In the genomic region with DNA sequence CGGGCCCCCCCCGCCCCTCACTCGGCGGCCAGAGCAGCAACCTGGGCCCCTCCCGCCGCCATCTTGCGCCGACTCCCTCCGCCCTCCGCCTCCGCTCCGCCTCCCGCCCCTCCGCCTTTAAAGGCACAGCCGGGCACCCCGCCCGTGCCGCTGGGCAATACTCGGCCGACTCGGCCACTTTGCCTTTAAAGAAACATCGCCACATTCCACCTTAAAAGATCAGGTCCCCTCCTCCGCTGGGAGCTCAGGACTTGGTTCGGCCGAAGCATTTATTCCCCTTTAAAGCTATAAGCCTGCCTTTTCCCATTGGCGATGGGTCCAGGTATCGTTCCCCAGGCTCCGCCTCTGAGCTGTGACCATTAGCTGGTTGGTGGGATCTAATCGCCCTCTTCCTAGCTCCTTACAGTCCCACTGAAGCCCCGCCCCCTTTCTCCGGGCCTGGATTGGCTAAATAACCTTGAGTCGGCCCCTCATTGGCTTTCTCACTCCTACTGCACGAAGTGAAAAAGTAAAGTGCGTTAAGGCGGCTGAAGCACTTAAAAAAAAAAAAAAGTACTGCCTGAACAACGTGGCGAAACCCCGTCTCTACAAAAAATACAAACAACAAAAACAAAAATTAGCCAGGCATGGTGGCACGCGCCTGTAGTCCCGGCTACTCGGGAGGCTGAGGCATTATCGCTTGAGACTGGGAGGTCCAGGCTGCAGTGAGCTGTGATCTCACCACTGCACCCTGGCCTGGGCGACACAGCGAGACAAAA, we compare ENCODE assay signal across 8 cellular contexts. TPM values are rescaled to one million over a fixed set of nuclear protein-coding genes. Genes with fewer than 3 reads are reported as not detected.
A peak's percentile ranks its signal among the peaks of the same experiment; 100 is the strongest.
DNase-seq lines count a peak whose midpoint lies in the region; ATAC-seq and TF ChIP-seq lines count a peak whose summit lies in the region.

A gene with protein sequence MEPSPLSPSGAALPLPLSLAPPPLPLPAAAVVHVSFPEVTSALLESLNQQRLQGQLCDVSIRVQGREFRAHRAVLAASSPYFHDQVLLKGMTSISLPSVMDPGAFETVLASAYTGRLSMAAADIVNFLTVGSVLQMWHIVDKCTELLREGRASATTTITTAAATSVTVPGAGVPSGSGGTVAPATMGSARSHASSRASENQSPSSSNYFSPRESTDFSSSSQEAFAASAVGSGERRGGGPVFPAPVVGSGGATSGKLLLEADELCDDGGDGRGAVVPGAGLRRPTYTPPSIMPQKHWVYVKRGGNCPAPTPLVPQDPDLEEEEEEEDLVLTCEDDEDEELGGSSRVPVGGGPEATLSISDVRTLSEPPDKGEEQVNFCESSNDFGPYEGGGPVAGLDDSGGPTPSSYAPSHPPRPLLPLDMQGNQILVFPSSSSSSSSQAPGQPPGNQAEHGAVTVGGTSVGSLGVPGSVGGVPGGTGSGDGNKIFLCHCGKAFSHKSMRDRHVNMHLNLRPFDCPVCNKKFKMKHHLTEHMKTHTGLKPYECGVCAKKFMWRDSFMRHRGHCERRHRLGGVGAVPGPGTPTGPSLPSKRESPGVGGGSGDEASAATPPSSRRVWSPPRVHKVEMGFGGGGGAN (minus strand): TSS at position 77 of the 758 bp plus-strand sequence. CDS start 828 bp downstream, outside the sequence.

- peaks cover 19% of the 10 kb centered on the region for H3K36me3 Mint-ChIP-seq in chondrocyte (ENCODE audit: low read depth)

- H3K36me3 ChIP-seq in kidney epithelial cell (ENCODE audit: control insufficient read depth, insufficient read depth, low read length), result peaks cover 8% of the 10 kb centered on the region

- peak within 1 kb of the TSS; percentile 92 for H3K4me3 Mint-ChIP-seq in chondrocyte (ENCODE audit: unreplicated experiment)

- TF ChIP-seq CTCF in chondrocyte (IDR thresholded peaks at IDR 0.05) (no peak), kidney epithelial cell (IDR thresholded peaks at IDR 0.05; ENCODE audit: insufficient read depth, low read length, poor library complexity, severe bottlenecking) (no peak)

- DNase-seq in AG08396 (ENCODE audit: low spot score), result peak; percentile 92
- DNase-seq in NCI-H510A (lab: John Stamatoyannopoulos, UW), result peak; percentile 99
- peak; percentile 91 for DNase-seq in activated CD4-positive, alpha-beta T cell treated with anti-CD3 and anti-CD28 coated beads for 1 hour
- peak; percentile 99 for DNase-seq in chondrocyte (ENCODE audit: low spot score)
- DNase-seq in kidney epithelial cell (ENCODE audit: low read depth), result peak; percentile 96
- DNase-seq in stimulated activated CD4-positive, alpha-beta T cell treated with anti-CD3 and anti-CD28 coated beads, Interleukin-15, amount 100 ng/mL, for 48 hours (ENCODE audit: low read depth in 2 of 2), result peak; percentile 92 to 96

- H3K27me3 ChIP-seq in kidney epithelial cell (ENCODE audit: control insufficient read depth, insufficient read depth, low read length), result no peaks in the 10 kb centered on the region

- ATAC-seq in GM19025 (IDR thresholded peaks at IDR 0.05; ENCODE audit: low read depth, unreplicated experiment), result peak; percentile 51
- peak; percentile 56 for ATAC-seq in HG03354 (IDR thresholded peaks at IDR 0.05; ENCODE audit: poor library complexity, severe bottlenecking, unreplicated experiment)

- H3K9me3 Mint-ChIP-seq in chondrocyte (ENCODE audit: low read depth), result no peaks in the 10 kb centered on the region

- peak within 1 kb of the TSS; percentile 98 for H3K27ac Mint-ChIP-seq in chondrocyte (ENCODE audit: unreplicated experiment)

- peak within 1 kb of the TSS; percentile 55 for H3K4me3 ChIP-seq in kidney epithelial cell (ENCODE audit: low read depth, low read length)

- H3K27me3 Mint-ChIP-seq in chondrocyte (ENCODE audit: low read depth), result no peaks in the 10 kb centered on the region

- peaks cover 80% of the 10 kb centered on the region for H3K4me1 Mint-ChIP-seq in chondrocyte (ENCODE audit: low read depth)

RNA-seq across cellular contexts. Expression of the gene that starts here (rescaled TPM):
- total RNA-seq in chondrocyte (21.4 to 22.2 TPM (median 22.1 TPM) in 3 replicates), kidney epithelial cell (17.5 and 18.4 TPM in 2 replicates)

Comparison
In these comparisons a context has a peak if more than half of its experiments do, and no peak if none do; other contexts are left out.
1. Peak in every context shown above with its lines: DNase-seq, ATAC-seq and H3K4me3 ChIP-seq.